Comparison of ENCODE assay signal across 1 cellular context in the genomic region with DNA sequence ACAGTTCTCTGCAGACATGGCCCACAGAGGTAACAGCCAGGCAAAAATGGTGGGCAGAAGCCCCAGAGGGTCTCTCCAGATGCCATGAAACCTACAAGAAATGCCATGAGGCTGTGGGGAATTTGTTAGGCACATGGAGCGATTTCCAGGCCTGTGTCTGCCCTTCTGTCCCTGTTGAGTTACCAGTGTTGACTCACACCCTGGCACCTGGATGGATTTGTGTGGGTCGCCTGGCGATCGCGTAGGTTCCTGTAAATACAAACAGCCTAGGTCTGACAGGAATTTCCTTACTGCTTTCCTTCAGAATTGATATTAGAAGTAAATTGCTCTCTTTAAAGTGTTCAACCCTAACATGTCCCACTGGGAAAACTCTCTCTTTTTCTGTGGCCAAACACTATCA.
TF ChIP-seq lines count a peak whose summit lies in the region.

No MANE protein-coding gene starts in this region.

TF ChIP-seq in IMR-90, 13 proteins besides CTCF, POLR2A, EP300 and RAD21:
- TF ChIP-seq NFE2L2 (IDR thresholded peaks at IDR 0.05; ENCODE audit: low read depth, low read length), result no peak
- TF ChIP-seq, protein P1, sequence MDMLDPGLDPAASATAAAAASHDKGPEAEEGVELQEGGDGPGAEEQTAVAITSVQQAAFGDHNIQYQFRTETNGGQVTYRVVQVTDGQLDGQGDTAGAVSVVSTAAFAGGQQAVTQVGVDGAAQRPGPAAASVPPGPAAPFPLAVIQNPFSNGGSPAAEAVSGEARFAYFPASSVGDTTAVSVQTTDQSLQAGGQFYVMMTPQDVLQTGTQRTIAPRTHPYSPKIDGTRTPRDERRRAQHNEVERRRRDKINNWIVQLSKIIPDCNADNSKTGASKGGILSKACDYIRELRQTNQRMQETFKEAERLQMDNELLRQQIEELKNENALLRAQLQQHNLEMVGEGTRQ (IDR thresholded peaks at IDR 0.05; ENCODE audit: low read depth, low read length), result no peak
- TF ChIP-seq ELK1 (IDR thresholded peaks at IDR 0.05; ENCODE audit: borderline replicate concordance, low read depth, low read length), result no peak
- no peak for TF ChIP-seq CEBPB (IDR thresholded peaks at IDR 0.05; ENCODE audit: low read depth, low read length)
- TF ChIP-seq SMC3 (IDR thresholded peaks at IDR 0.05; ENCODE audit: low read depth, low read length), result no peak
- TF ChIP-seq RFX5 (IDR thresholded peaks at IDR 0.05; ENCODE audit: low read depth, low read length), result no peak
- no peak for TF ChIP-seq MAZ (IDR thresholded peaks at IDR 0.05; ENCODE audit: borderline replicate concordance, low read depth, low read length)
- no peak for TF ChIP-seq FOS (IDR thresholded peaks at IDR 0.05; ENCODE audit: low read depth, low read length)
TF ChIP-seq in IMR-90: peak in this region for 0.
